21 cellular contexts compared by ENCODE assay signal in the genomic region with DNA sequence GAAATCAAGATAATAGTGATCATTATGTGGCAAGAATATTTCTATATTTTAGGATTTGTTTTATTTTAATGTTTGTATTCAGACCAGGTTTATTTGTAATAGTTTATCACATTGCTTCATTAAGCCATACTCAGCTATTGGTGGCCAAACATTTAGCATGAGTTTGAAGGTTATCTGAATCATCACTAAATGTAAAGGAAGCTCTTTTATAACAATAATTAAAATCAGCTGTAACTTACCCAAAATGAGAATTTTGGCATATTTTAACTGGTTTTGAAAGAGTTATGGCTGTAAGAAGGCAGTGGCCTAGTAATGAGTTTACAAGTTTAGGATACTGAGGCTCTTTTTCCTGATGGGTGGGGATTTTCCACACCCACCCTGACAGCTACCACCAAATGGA.
"Had no signal": no experiment of that assay in that cellular context is flagged by ENCODE, and none has a peak within 500 bp of the region (broad histone marks: within the 10 kb centered on the region; RNA-seq: fewer than 3 reads in every experiment).

No MANE protein-coding gene starts in this region.

- H3K4me1 ChIP-seq: lower lobe of right lung, parathyroid adenoma had no signal

- H3K9ac ChIP-seq: parathyroid adenoma had no signal

- H3K9me3 ChIP-seq: esophagus squamous epithelium, gastroesophageal sphincter, heart right ventricle, lower lobe of right lung, transverse colon had no signal

- ATAC-seq: left colon, WTC11 had no signal

- H3K27ac Mint-ChIP-seq: activated CD4-positive, alpha-beta memory T cell treated with anti-CD3 and anti-CD28 coated beads, Interleukin-2, amount 10 ng/mL, durations not matched to agents 7 days and 5 days; activated T-cell treated with anti-CD3 and anti-CD28 coated beads, Interleukin-2, amount 50 U/mL, for 24 hours; naive B cell; WTC11 had no signal

- H3K4me1 Mint-ChIP-seq: activated CD4-positive, alpha-beta memory T cell treated with anti-CD3 and anti-CD28 coated beads, Interleukin-2, amount 10 ng/mL, durations not matched to agents 7 days and 5 days; central memory CD8-positive, alpha-beta T cell; naive B cell; WTC11 had no signal

- H3K4me3 ChIP-seq: esophagus squamous epithelium, gastroesophageal sphincter, heart right ventricle, lower lobe of right lung, transverse colon had no signal

- DNase-seq: activated CD4-positive, alpha-beta memory T cell treated with anti-CD3 and anti-CD28 coated beads, Interleukin-2, amount 10 ng/mL, durations not matched to agents 7 days and 5 days; activated CD4-positive, alpha-beta T cell treated with anti-CD3 and anti-CD28 coated beads for 4 hours; activated effector memory CD4-positive, alpha-beta T cell treated with Interleukin-2 at 50 U/mL for 16 hours; activated naive CD4-positive, alpha-beta T cell treated with anti-CD3 and anti-CD28 coated beads, Interleukin-2, amount 50 U/mL, for 16 hours; activated T-cell treated with anti-CD3 and anti-CD28 coated beads, Interleukin-2, amount 50 U/mL, for 24 hours; cortex of kidney; effector CD4-positive, alpha-beta T cell; esophagus squamous epithelium; heart right ventricle; left colon; lower lobe of right lung; naive B cell; stimulated activated CD4-positive, alpha-beta T cell treated with anti-CD3 and anti-CD28 coated beads, Interleukin-4, amount 100 ng/mL, for 1 hour; stimulated activated naive CD4-positive, alpha-beta T cell treated with Interleukin-2 at 50 U/mL for 16 hours; T-helper 2 cell; transverse colon had no signal

- H3K9me3 Mint-ChIP-seq: activated CD4-positive, alpha-beta memory T cell treated with anti-CD3 and anti-CD28 coated beads, Interleukin-2, amount 10 ng/mL, durations not matched to agents 7 days and 5 days; activated T-cell treated with anti-CD3 and anti-CD28 coated beads, Interleukin-2, amount 50 U/mL, for 24 hours; central memory CD8-positive, alpha-beta T cell; WTC11 had no signal

- H3K4me3 Mint-ChIP-seq: activated CD4-positive, alpha-beta memory T cell treated with anti-CD3 and anti-CD28 coated beads, Interleukin-2, amount 10 ng/mL, durations not matched to agents 7 days and 5 days; activated T-cell treated with anti-CD3 and anti-CD28 coated beads, Interleukin-2, amount 50 U/mL, for 24 hours; brain; central memory CD8-positive, alpha-beta T cell; naive B cell; WTC11 had no signal

- H3K36me3 Mint-ChIP-seq: brain, naive B cell, WTC11 had no signal

- H3K27me3 ChIP-seq: esophagus squamous epithelium, gastroesophageal sphincter, transverse colon had no signal

- H3K27me3 Mint-ChIP-seq: activated CD4-positive, alpha-beta memory T cell treated with anti-CD3 and anti-CD28 coated beads, Interleukin-2, amount 10 ng/mL, durations not matched to agents 7 days and 5 days; central memory CD8-positive, alpha-beta T cell had no signal

- H3K36me3 ChIP-seq: esophagus squamous epithelium, gastroesophageal sphincter, heart right ventricle, lower lobe of right lung, transverse colon had no signal

- H3K27ac ChIP-seq: esophagus squamous epithelium, gastroesophageal sphincter, heart right ventricle, lower lobe of right lung, parathyroid adenoma, transverse colon had no signal

- H2AFZ ChIP-seq: parathyroid adenoma had no signal

- H3K79me2 ChIP-seq: parathyroid adenoma had no signal
